15 cellular contexts compared by ENCODE assay signal in the genomic region with DNA sequence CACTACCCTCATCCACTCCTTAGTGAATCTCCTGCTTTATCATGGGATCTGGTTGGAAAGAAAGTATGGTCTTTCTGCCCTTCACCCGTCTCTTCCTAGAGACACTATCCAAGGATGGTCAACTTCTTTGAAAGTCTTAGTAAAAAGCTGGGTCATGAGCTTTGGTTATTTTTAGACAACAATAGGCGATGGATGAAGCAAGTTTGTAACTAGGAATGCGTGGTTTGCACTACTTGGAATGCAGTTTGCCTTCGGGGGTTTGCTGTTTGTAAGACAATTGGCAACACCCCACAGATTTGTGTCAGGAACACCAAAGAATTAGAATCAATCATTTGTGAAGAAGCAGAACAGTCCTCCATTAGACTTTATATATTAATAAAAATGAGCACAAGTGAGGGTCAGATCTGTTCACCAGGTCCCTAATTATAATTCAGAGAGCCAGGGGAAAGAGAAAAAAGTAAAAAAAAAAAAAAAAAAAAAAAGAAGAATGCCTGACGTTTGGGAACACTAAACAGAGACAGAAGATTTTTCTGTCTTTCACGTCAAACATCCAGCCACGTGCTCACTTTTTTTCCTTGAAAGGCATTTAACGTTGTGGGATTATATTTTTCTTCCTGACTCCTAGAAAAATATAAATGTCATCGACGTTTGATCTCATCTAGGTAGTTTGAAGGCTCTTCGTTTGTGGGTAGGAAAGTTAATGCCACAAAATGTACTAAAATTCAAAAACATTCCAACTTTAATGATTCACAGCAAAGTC.
DNase-seq lines count a peak whose midpoint lies in the region.
"Had no signal": no experiment of that assay in that cellular context is flagged by ENCODE, and none has a peak within 500 bp of the region (broad histone marks: within the 10 kb centered on the region; RNA-seq: fewer than 3 reads in every experiment).

No MANE protein-coding gene starts in this region.

- no peak overlapping the region for H3K27ac ChIP-seq in SK-N-MC
- no peak overlapping the region for H3K27ac ChIP-seq in neuronal stem cell (replicated peaks; ENCODE audit: low read length)
- H3K27ac ChIP-seq: coronary artery, esophagus muscularis mucosa had no signal

- no peak overlapping the region for H2BK120ac ChIP-seq in neuronal stem cell (ENCODE audit: low read depth, low read length)

- no peak overlapping the region for H3K4ac ChIP-seq in neuronal stem cell (ENCODE audit: low read length)

- no peaks in the 10 kb centered on the region for H3K36me3 ChIP-seq in SK-N-MC (ENCODE audit: insufficient read depth, low read length)
- no peaks in the 10 kb centered on the region for H3K36me3 ChIP-seq in neuronal stem cell (replicated peaks in 1 of 2; ENCODE audit: control insufficient read depth in 2 of 2, insufficient read depth in 2 of 2, low read length in 2 of 2)
- H3K36me3 ChIP-seq: esophagus muscularis mucosa had no signal

- no peak overlapping the region for H3K18ac ChIP-seq in neuronal stem cell (ENCODE audit: low read length)

- no peak overlapping the region for H4K8ac ChIP-seq in neuronal stem cell (ENCODE audit: low read depth, low read length)

- H2AK5ac ChIP-seq in neuronal stem cell (ENCODE audit: low read depth, low read length) = no peak overlapping the region

- no CpG with 5 or more reads among the region's 11 CpGs for WGBS in neuronal stem cell (ENCODE audit: extremely low coverage in 2 of 2, insufficient read length in 2 of 2, insufficient replicate concordance in 1 of 2), 2 donors

- DNase-seq in GM03348 (ENCODE audit: low spot score) (peak; percentile 17), SK-N-MC (ENCODE audit: low read depth, low spot score) (no peak), fibroblast of gingiva (ENCODE audit: low read depth) (peak; percentile 21), neuronal stem cell (ENCODE audit: low spot score) (no peak), NCI-H187 (lab: John Stamatoyannopoulos, UW) (no peak), HuH-7 (ENCODE audit: low spot score) (no peak)
- DNase-seq in activated naive CD4-positive, alpha-beta T cell treated with anti-CD3 and anti-CD28 coated beads, Interleukin-2, amount 50 U/mL, for 16 hours = no peak
- DNase-seq in stimulated activated CD4-positive, alpha-beta T cell treated with anti-CD3 and anti-CD28 coated beads, Interleukin-4, amount 100 ng/mL, for 4 hours = no peak
- DNase-seq: activated CD8-positive, alpha-beta T cell treated with anti-CD3 and anti-CD28 coated beads for 36 hours; AML-193; DMS 273 treated with DMSO at 0.1 percent for 48 hours; natural killer cell; stimulated activated CD4-positive, alpha-beta T cell treated with anti-CD3 and anti-CD28 coated beads, Interleukin-2, amount 100 ng/mL, for 48 hours had no signal

- H2AFZ ChIP-seq in neuronal stem cell (ENCODE audit: low read length) = peak overlapping the region; percentile 65

- H3K23ac ChIP-seq in neuronal stem cell (ENCODE audit: low read depth, low read length, poor library complexity) = no peak overlapping the region

- H2BK12ac ChIP-seq in neuronal stem cell (ENCODE audit: low read length) = no peak overlapping the region

- no peaks in the 10 kb centered on the region for H3K79me1 ChIP-seq in neuronal stem cell (ENCODE audit: low read depth, low read length)

- H2BK5ac ChIP-seq in neuronal stem cell (ENCODE audit: low read length) = no peak overlapping the region

- H3K4me3 ChIP-seq in SK-N-MC (no peak overlapping the region), neuronal stem cell (ENCODE audit: low read length in 2 of 2) (no peak overlapping the region)
- H3K4me3 ChIP-seq: coronary artery, esophagus muscularis mucosa had no signal

- H3K9me3 ChIP-seq in SK-N-MC (ENCODE audit: low read depth, low read length) = no peaks in the 10 kb centered on the region
- H3K9me3 ChIP-seq in neuronal stem cell (replicated peaks in 1 of 2; ENCODE audit: control insufficient read depth in 2 of 2, insufficient read depth in 1 of 2, low read depth in 1 of 2, low read length in 2 of 2) = no peaks in the 10 kb centered on the region
- H3K9me3 ChIP-seq: esophagus muscularis mucosa had no signal

- no peak overlapping the region for H3K4me2 ChIP-seq in neuronal stem cell (ENCODE audit: insufficient read depth, low read length, poor library complexity, severe bottlenecking)

- H3K4me1 ChIP-seq in neuronal stem cell (ENCODE audit: control insufficient read depth in 2 of 2, insufficient read depth in 1 of 2, low read depth in 1 of 2, low read length in 2 of 2) = peaks cover 8 to 15% of the 10 kb centered on the region in 2 donors

- H3K9ac ChIP-seq in SK-N-MC (ENCODE audit: insufficient read length) (peak overlapping the region; percentile 25), neuronal stem cell (ENCODE audit: low read depth, low read length, poor library complexity) (no peak overlapping the region)

- no peak overlapping the region for H2BK15ac ChIP-seq in neuronal stem cell (ENCODE audit: low read length)

- no peak overlapping the region for H4K91ac ChIP-seq in neuronal stem cell (ENCODE audit: low read depth, low read length, poor library complexity)

- H3K14ac ChIP-seq in neuronal stem cell (ENCODE audit: low read length) = no peak overlapping the region

- no peaks in the 10 kb centered on the region for H3K27me3 ChIP-seq in neuronal stem cell (ENCODE audit: control insufficient read depth in 3 of 3, insufficient read depth in 3 of 3, low read depth in 1 of 3, low read length in 3 of 3)
- H3K27me3 ChIP-seq: esophagus muscularis mucosa had no signal

Comparison
In these comparisons a context has a peak if more than half of its experiments do, and no peak if none do; other contexts are left out.
1. DNase-seq: peak in GM03348 (single experiment) and fibroblast of gingiva (single experiment); none in SK-N-MC (single experiment), neuronal stem cell (single experiment), activated naive CD4-positive, alpha-beta T cell treated with anti-CD3 and anti-CD28 coated beads, Interleukin-2, amount 50 U/mL, for 16 hours (single experiment), stimulated activated CD4-positive, alpha-beta T cell treated with anti-CD3 and anti-CD28 coated beads, Interleukin-4, amount 100 ng/mL, for 4 hours (0 of 2), NCI-H187 (0 of 2) and HuH-7 (single experiment).